12 cellular contexts compared by ENCODE assay signal in the genomic region with DNA sequence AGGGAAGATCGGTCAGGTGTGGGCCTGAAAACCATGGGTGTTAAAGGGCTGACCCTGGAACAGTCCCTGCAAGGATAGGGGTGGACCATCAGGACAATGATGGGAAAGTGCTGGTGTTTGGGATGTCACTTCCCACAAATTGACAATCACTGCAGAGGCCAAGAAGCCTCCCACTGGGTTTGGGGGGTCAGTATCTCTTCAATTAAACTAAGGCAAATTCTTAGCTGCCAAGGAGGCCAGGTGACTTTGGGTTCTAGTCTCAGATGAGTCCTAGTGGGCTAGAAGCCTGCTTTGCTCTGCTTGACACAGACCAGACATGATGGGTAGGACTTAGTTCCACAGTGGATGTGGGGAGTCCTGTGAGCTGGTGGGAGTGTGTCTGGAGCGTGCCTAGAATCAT. TPM values are rescaled to one million over a fixed set of nuclear protein-coding genes. Genes with fewer than 3 reads are reported as not detected.
A peak's percentile ranks its signal among the peaks of the same experiment; 100 is the strongest.
DNase-seq lines count a peak whose midpoint lies in the region; ATAC-seq and TF ChIP-seq lines count a peak whose summit lies in the region.
"Had no signal": no experiment of that assay in that cellular context is flagged by ENCODE, and none has a peak within 500 bp of the region (broad histone marks: within the 10 kb centered on the region; RNA-seq: fewer than 3 reads in every experiment).

No MANE protein-coding gene starts in this region.

- H3K9ac ChIP-seq in BLaER1 treated with 17β-estradiol and CSF1 and Interleukin-3, amounts not matched to agents 10 nM and 100 nM = peak overlapping the region in 1 of 11 experiments; percentile 29; a peak in 1 of 22 replicates

- no peaks in the 10 kb centered on the region for H3K27me3 ChIP-seq in BLaER1 treated with 17β-estradiol and CSF1 and Interleukin-3, amounts not matched to agents 10 nM and 100 nM
- H3K27me3 ChIP-seq in CD8-positive, alpha-beta memory T cell (ENCODE audit: insufficient read depth, low read length, poor library complexity, severe bottlenecking) = no peaks in the 10 kb centered on the region
- H3K27me3 ChIP-seq: brain microvascular endothelial cell had no signal

- POLR2A ChIA-PET in CD8-positive, alpha-beta memory T cell (lab: Charles Lee) = interaction anchor here (0.7 to 3.9 kb wide), 2 partner anchors 11 to 16 kb away, joined by 3 to 21 read pairs; no protein-coding TSS in a partner anchor
- POLR2A ChIA-PET in activated CD8-positive, alpha-beta T cell treated with anti-CD3 and anti-CD28 coated beads for 36 hours (lab: Charles Lee) = interaction anchor here (1.1 to 9.8 kb wide), 5 partner anchors 13 to 245 kb away, joined by 3 to 131 read pairs (median 3); partner anchors contain the start of gene KCNA3

- H3K4me3 ChIP-seq in BLaER1 treated with 17β-estradiol and CSF1 and Interleukin-3, amounts not matched to agents 10 nM and 100 nM = no peak overlapping the region
- peak overlapping the region; percentile 30 for H3K4me3 ChIP-seq in CD8-positive, alpha-beta memory T cell (ENCODE audit: low read length)
- H3K4me3 ChIP-seq in mucosa of descending colon = no peak overlapping the region
- H3K4me3 ChIP-seq: esophagus squamous epithelium, lung had no signal

- peak overlapping the region in 8 of 11 experiments; percentile 32 to 69 (median 47); a peak in 14 of 22 replicates for H3K4me2 ChIP-seq in BLaER1 treated with 17β-estradiol and CSF1 and Interleukin-3, amounts not matched to agents 10 nM and 100 nM

- TF ChIP-seq CTCF in activated CD8-positive, alpha-beta T cell treated with anti-CD3 and anti-CD28 coated beads for 36 hours (IDR thresholded peaks at IDR 0.05) = no peak
- TF ChIP-seq CTCF in mucosa of descending colon (IDR thresholded peaks at IDR 0.05) = no peak

- CTCF ChIA-PET in CD8-positive, alpha-beta memory T cell (lab: Charles Lee) = interaction anchor here (1.1 to 6.3 kb wide), 9 partner anchors 9 to 146 kb away, joined by 3 to 44 read pairs (median 8); partner anchors contain the start of gene KCNA3
- CTCF ChIA-PET in activated CD8-positive, alpha-beta T cell treated with anti-CD3 and anti-CD28 coated beads for 36 hours (lab: Charles Lee) = interaction anchor here (1.0 to 6.4 kb wide), 10 partner anchors 12 to 148 kb away, joined by 4 to 66 read pairs (median 10); no protein-coding TSS in a partner anchor

- no peaks in the 10 kb centered on the region for H3K36me3 ChIP-seq in BLaER1 treated with 17β-estradiol and CSF1 and Interleukin-3, amounts not matched to agents 10 nM and 100 nM
- no peaks in the 10 kb centered on the region for H3K36me3 ChIP-seq in CD8-positive, alpha-beta memory T cell (ENCODE audit: insufficient read depth, low read length)
- no peaks in the 10 kb centered on the region for H3K36me3 ChIP-seq in mucosa of descending colon (ENCODE audit: low read depth)
- H3K36me3 ChIP-seq: brain microvascular endothelial cell, esophagus squamous epithelium had no signal

- H4K20me1 ChIP-seq in BLaER1 treated with 17β-estradiol and CSF1 and Interleukin-3, amounts not matched to agents 10 nM and 100 nM = no peaks in the 10 kb centered on the region

- ATAC-seq in activated CD8-positive, alpha-beta T cell treated with anti-CD3 and anti-CD28 coated beads for 36 hours = no peak
- ATAC-seq in memory B cell (ENCODE audit: low read depth) (no peak), mucosa of descending colon (no peak)

- H3K36me3 Mint-ChIP-seq in CD8-positive, alpha-beta memory T cell = peaks cover 0 to 4% (median 0%) of the 10 kb centered on the region in 3 donors
- H3K36me3 Mint-ChIP-seq in activated CD8-positive, alpha-beta T cell treated with anti-CD3 and anti-CD28 coated beads for 36 hours (ENCODE audit: low read depth) = no peaks in the 10 kb centered on the region
- H3K36me3 Mint-ChIP-seq in memory B cell = no peaks in the 10 kb centered on the region

- H3K27ac ChIP-seq in BLaER1 treated with 17β-estradiol and CSF1 and Interleukin-3, amounts not matched to agents 10 nM and 100 nM = peak overlapping the region in 3 of 11 experiments; percentile 31 to 70 (median 52); a peak in 5 of 22 replicates
- no peak overlapping the region for H3K27ac ChIP-seq in CD8-positive, alpha-beta memory T cell (ENCODE audit: low read depth, low read length)
- H3K27ac ChIP-seq: brain microvascular endothelial cell had no signal

- peaks cover 36 to 93% (median 51%) of the 10 kb centered on the region in 10 experiments for H3K4me1 ChIP-seq in BLaER1 treated with 17β-estradiol and CSF1 and Interleukin-3, amounts not matched to agents 10 nM and 100 nM
- peaks cover 100% of the 10 kb centered on the region for H3K4me1 ChIP-seq in CD8-positive, alpha-beta memory T cell (ENCODE audit: insufficient read depth, low read length)
- peaks cover 9% of the 10 kb centered on the region for H3K4me1 ChIP-seq in mucosa of descending colon (ENCODE audit: low read depth)

- intact Hi-C loops in activated CD8-positive, alpha-beta T cell treated with anti-CD3 and anti-CD28 coated beads for 36 hours (cut with micrococcal nuclease) = loop anchor here (10.0 kb wide), 1 partner anchor 239 kb away; the partner anchor contains the start of gene CD53
- intact Hi-C loops in mucosa of descending colon (cut with DNase I, micrococcal nuclease) = no loop called here

- peaks cover 0 to 3% (median 0%) of the 10 kb centered on the region in 5 donors for H3K9me3 Mint-ChIP-seq in CD8-positive, alpha-beta memory T cell
- peaks cover 3% of the 10 kb centered on the region for H3K9me3 Mint-ChIP-seq in activated CD8-positive, alpha-beta T cell treated with anti-CD3 and anti-CD28 coated beads for 36 hours
- H3K9me3 Mint-ChIP-seq in memory B cell = no peaks in the 10 kb centered on the region

- peak overlapping the region in 6 of 7 donors; percentile 76 to 85 (median 78) for H3K4me3 Mint-ChIP-seq in CD8-positive, alpha-beta memory T cell
- H3K4me3 Mint-ChIP-seq in activated CD8-positive, alpha-beta T cell treated with anti-CD3 and anti-CD28 coated beads for 36 hours = peak overlapping the region; percentile 34
- H3K4me3 Mint-ChIP-seq in memory B cell = peak overlapping the region; percentile 27

- H3K4me1 Mint-ChIP-seq in CD8-positive, alpha-beta memory T cell = peaks cover 34 to 75% (median 74%) of the 10 kb centered on the region in 3 donors
- H3K4me1 Mint-ChIP-seq in activated CD8-positive, alpha-beta T cell treated with anti-CD3 and anti-CD28 coated beads for 36 hours (ENCODE audit: low read depth) = peaks cover 74% of the 10 kb centered on the region
- H3K4me1 Mint-ChIP-seq in memory B cell = peaks cover 40% of the 10 kb centered on the region

- no peaks in the 10 kb centered on the region for H3K9me3 ChIP-seq in BLaER1 treated with 17β-estradiol and CSF1 and Interleukin-3, amounts not matched to agents 10 nM and 100 nM (replicated peaks in 1 of 11)
- no peaks in the 10 kb centered on the region for H3K9me3 ChIP-seq in CD8-positive, alpha-beta memory T cell (ENCODE audit: low read length)
- H3K9me3 ChIP-seq in mucosa of descending colon = no peaks in the 10 kb centered on the region
- H3K9me3 ChIP-seq: esophagus squamous epithelium had no signal

- no peaks in the 10 kb centered on the region for H3K27me3 Mint-ChIP-seq in CD8-positive, alpha-beta memory T cell
- H3K27me3 Mint-ChIP-seq in activated CD8-positive, alpha-beta T cell treated with anti-CD3 and anti-CD28 coated beads for 36 hours = no peaks in the 10 kb centered on the region
- H3K27me3 Mint-ChIP-seq in memory B cell = no peaks in the 10 kb centered on the region

- peak overlapping the region in 6 of 8 donors; percentile 92 to 98 (median 94) for H3K27ac Mint-ChIP-seq in CD8-positive, alpha-beta memory T cell
- H3K27ac Mint-ChIP-seq in activated CD8-positive, alpha-beta T cell treated with anti-CD3 and anti-CD28 coated beads for 36 hours = peak overlapping the region; percentile 94
- peak overlapping the region; percentile 87 for H3K27ac Mint-ChIP-seq in memory B cell

- DNase-seq in CD8-positive, alpha-beta memory T cell = no peak
- DNase-seq in activated CD8-positive, alpha-beta T cell treated with anti-CD3 and anti-CD28 coated beads for 36 hours = no peak
- DNase-seq in memory B cell (ENCODE audit: low spot score in 2 of 2) = no peak
- DNase-seq in NCI-H82 treated with DMSO at 0.1 percent for 48 hours (lab: John Stamatoyannopoulos, UW; ENCODE audit: unreplicated experiment) = no peak
- no peak for DNase-seq in mucosa of descending colon
- DNase-seq in RKO (ENCODE audit: low spot score) = no peak
- DNase-seq: brain microvascular endothelial cell, esophagus squamous epithelium, retina, SHP77 had no signal

RNA-seq across cellular contexts. Expression of gene KCNA2, which starts 29.3 kb away (rescaled TPM):
- total RNA-seq in CD8-positive, alpha-beta memory T cell = under 1 TPM; 0.24 to 0.35 TPM
- polyA plus RNA-seq in CD8-positive, alpha-beta memory T cell = 0.16 TPM
- total RNA-seq in activated CD8-positive, alpha-beta T cell treated with anti-CD3 and anti-CD28 coated beads for 36 hours = under 1 TPM; 0.02 to 0.14 TPM
- total RNA-seq in mucosa of descending colon = 1 to 10 TPM in 1 of 3 donors, under 1 TPM in 2; 0.12 to 4.7 (median 0.46) TPM

RNA-seq across cellular contexts. Expression of gene KCNA3, which starts 39.3 kb away (rescaled TPM):
- total RNA-seq in CD8-positive, alpha-beta memory T cell = 10 to 100 TPM; 38.4 to 40.5 TPM
- polyA plus RNA-seq in CD8-positive, alpha-beta memory T cell = 94.0 TPM
- total RNA-seq in activated CD8-positive, alpha-beta T cell treated with anti-CD3 and anti-CD28 coated beads for 36 hours = 10 to 100 TPM; 15.5 to 16.2 TPM
- total RNA-seq in mucosa of descending colon = 1 to 10 TPM; 1.5 to 2.7 (median 1.9) TPM

Comparison
In these comparisons a context has a peak if more than half of its experiments do, and no peak if none do; other contexts are left out.
1. H3K4me3 Mint-ChIP-seq: peak in every context shown above with its lines; median percentile 78 in CD8-positive, alpha-beta memory T cell; 34 in activated CD8-positive, alpha-beta T cell treated with anti-CD3 and anti-CD28 coated beads for 36 hours; 27 in memory B cell.
2. RNA of gene KCNA3, which starts 39.3 kb away (total RNA-seq): 38.4 to 40.5 TPM in CD8-positive, alpha-beta memory T cell and 15.5 to 16.2 TPM in activated CD8-positive, alpha-beta T cell treated with anti-CD3 and anti-CD28 coated beads for 36 hours; 1.5 to 2.7 TPM in mucosa of descending colon; every median in the first group is over 4 times any median in the second.
3. Peak in every context shown above with its lines, with median percentiles within 50 percentile points of each other: H3K27ac Mint-ChIP-seq.